In genomic region chr12:78060186-78060585, GRCh38 we compare ENCODE assay signal across 19 cellular contexts.
DNase-seq lines count a peak whose midpoint lies in the region; ATAC-seq, FAIRE-seq and TF ChIP-seq lines count a peak whose summit lies in the region.
"Had no signal": no experiment of that assay in that cellular context is flagged by ENCODE, and none has a peak within 500 bp of the region (broad histone marks: within the 10 kb centered on the region; RNA-seq: fewer than 3 reads in every experiment).

No MANE protein-coding gene starts in this region.

- H3K27ac ChIP-seq in astrocyte (ENCODE audit: low read depth, low read length), result no peak overlapping the region

- no peak overlapping the region for H3K4me3 Mint-ChIP-seq in astrocyte (ENCODE audit: unreplicated experiment)
- H3K4me3 Mint-ChIP-seq: CD4-positive, CD25-positive, alpha-beta regulatory T cell had no signal

- no peaks in the 10 kb centered on the region for H3K27me3 ChIP-seq in astrocyte (ENCODE audit: insufficient read depth, low read length)
- H3K27me3 ChIP-seq in H7 (ENCODE audit: control insufficient read depth, insufficient read depth, low read length), result no peaks in the 10 kb centered on the region

- H3K4me2 ChIP-seq in astrocyte (ENCODE audit: low read length), result no peak overlapping the region
- H3K4me2 ChIP-seq: smooth muscle cell had no signal

- peaks cover 4% of the 10 kb centered on the region for H3K36me3 ChIP-seq in astrocyte (ENCODE audit: insufficient read depth, low read length)
- no peaks in the 10 kb centered on the region for H3K36me3 ChIP-seq in H7 (replicated peaks; ENCODE audit: control insufficient read depth, insufficient read depth, low read length)

- H3K9me3 ChIP-seq in astrocyte (ENCODE audit: insufficient read depth, low read depth, low read length), result no peaks in the 10 kb centered on the region

- H3K79me2 ChIP-seq in astrocyte (ENCODE audit: insufficient read depth, low read length), result no peaks in the 10 kb centered on the region

- ATAC-seq in HG02610 (IDR thresholded peaks at IDR 0.05; ENCODE audit: unreplicated experiment), result peak; percentile 54
- no peak for ATAC-seq in HG02623 (IDR thresholded peaks at IDR 0.05; ENCODE audit: unreplicated experiment)
- ATAC-seq: stimulated activated naive CD8-positive, alpha-beta T cell treated with anti-CD3 and anti-CD28 coated beads, Interleukin-15, Interleukin-2, amounts not matched to agents 100 U/mL and 50 U/mL, for 24 hours had no signal

- H3K27ac Mint-ChIP-seq in astrocyte (ENCODE audit: unreplicated experiment), result peak overlapping the region; percentile 83
- H3K27ac Mint-ChIP-seq: CD4-positive, CD25-positive, alpha-beta regulatory T cell had no signal

- H4K20me1 ChIP-seq in astrocyte (ENCODE audit: insufficient read depth, low read length), result no peaks in the 10 kb centered on the region

- H2AFZ ChIP-seq in astrocyte (ENCODE audit: low read depth, low read length), result no peak overlapping the region

- peaks cover 25% of the 10 kb centered on the region for H3K4me1 Mint-ChIP-seq in astrocyte (ENCODE audit: low read depth, unreplicated experiment)
- H3K4me1 Mint-ChIP-seq: CD4-positive, CD25-positive, alpha-beta regulatory T cell had no signal

- TF ChIP-seq CTCF in astrocyte (IDR thresholded peaks at IDR 0.05; ENCODE audit: insufficient read depth, low read depth, low read length), result no peak
- TF ChIP-seq CTCF in fibroblast of villous mesenchyme (IDR thresholded peaks at IDR 0.05; ENCODE audit: insufficient read depth, low read depth, low read length), result no peak

- no peaks in the 10 kb centered on the region for H3K27me3 Mint-ChIP-seq in astrocyte (ENCODE audit: low read depth, unreplicated experiment)
- H3K27me3 Mint-ChIP-seq: CD4-positive, CD25-positive, alpha-beta regulatory T cell had no signal

- peaks cover 2% of the 10 kb centered on the region for H3K36me3 Mint-ChIP-seq in astrocyte (ENCODE audit: low read depth, unreplicated experiment)
- H3K36me3 Mint-ChIP-seq: CD4-positive, CD25-positive, alpha-beta regulatory T cell had no signal

- H3K4me3 ChIP-seq in astrocyte (ENCODE audit: insufficient read depth, low read depth, low read length) (no peak overlapping the region), fibroblast of villous mesenchyme (ENCODE audit: low read depth, low read length) (no peak overlapping the region), H7 (ENCODE audit: insufficient read depth, low read depth, low read length) (no peak overlapping the region)
- H3K4me3 ChIP-seq: smooth muscle cell had no signal

- peak; percentile 32 for FAIRE-seq in astrocyte (lab: Jason Lieb, UNC)

- peaks cover 2% of the 10 kb centered on the region for H3K9me3 Mint-ChIP-seq in astrocyte (ENCODE audit: unreplicated experiment)

- peak; percentile 74 for DNase-seq in astrocyte (ENCODE audit: low read depth)
- peak; percentile 34 for DNase-seq in fibroblast of villous mesenchyme (ENCODE audit: low read depth)
- DNase-seq in smooth muscle cell of the brain vasculature (ENCODE audit: low read depth, low spot score), result peak; percentile 18
- DNase-seq in H7, result no peak
- no peak for DNase-seq in NCI-H345 treated with DMSO at 0.1 percent for 48 hours (lab: John Stamatoyannopoulos, UW; ENCODE audit: unreplicated experiment)
- DNase-seq: activated effector memory CD4-positive, alpha-beta T cell treated with Interleukin-2 at 50 U/mL for 16 hours; aorta; CD4-positive, CD25-positive, alpha-beta regulatory T cell; effector memory CD4-positive, alpha-beta T cell; glutamatergic neuron; islet precursor cell; Karpas-422; midbrain; NCI-H187; NCI-H524 treated with DMSO at 0.1 percent for 48 hours; stimulated activated naive CD8-positive, alpha-beta T cell treated with anti-CD3 and anti-CD28 coated beads, Interleukin-15, Interleukin-2, amounts not matched to agents 100 U/mL and 50 U/mL, for 24 hours had no signal

- H3K9ac ChIP-seq in astrocyte (ENCODE audit: low read length), result no peak overlapping the region

- H3K4me1 ChIP-seq in astrocyte (ENCODE audit: insufficient read depth, low read length), result peaks cover 3% of the 10 kb centered on the region

Comparison
In these comparisons a context has a peak if more than half of its experiments do, and no peak if none do; other contexts are left out.
1. DNase-seq: peak in astrocyte (single experiment), fibroblast of villous mesenchyme (single experiment) and smooth muscle cell of the brain vasculature (single experiment); none in H7 (single experiment) and NCI-H345 treated with DMSO at 0.1 percent for 48 hours (single experiment).